ENCODE assay signal across 8 cellular contexts in the genomic region with DNA sequence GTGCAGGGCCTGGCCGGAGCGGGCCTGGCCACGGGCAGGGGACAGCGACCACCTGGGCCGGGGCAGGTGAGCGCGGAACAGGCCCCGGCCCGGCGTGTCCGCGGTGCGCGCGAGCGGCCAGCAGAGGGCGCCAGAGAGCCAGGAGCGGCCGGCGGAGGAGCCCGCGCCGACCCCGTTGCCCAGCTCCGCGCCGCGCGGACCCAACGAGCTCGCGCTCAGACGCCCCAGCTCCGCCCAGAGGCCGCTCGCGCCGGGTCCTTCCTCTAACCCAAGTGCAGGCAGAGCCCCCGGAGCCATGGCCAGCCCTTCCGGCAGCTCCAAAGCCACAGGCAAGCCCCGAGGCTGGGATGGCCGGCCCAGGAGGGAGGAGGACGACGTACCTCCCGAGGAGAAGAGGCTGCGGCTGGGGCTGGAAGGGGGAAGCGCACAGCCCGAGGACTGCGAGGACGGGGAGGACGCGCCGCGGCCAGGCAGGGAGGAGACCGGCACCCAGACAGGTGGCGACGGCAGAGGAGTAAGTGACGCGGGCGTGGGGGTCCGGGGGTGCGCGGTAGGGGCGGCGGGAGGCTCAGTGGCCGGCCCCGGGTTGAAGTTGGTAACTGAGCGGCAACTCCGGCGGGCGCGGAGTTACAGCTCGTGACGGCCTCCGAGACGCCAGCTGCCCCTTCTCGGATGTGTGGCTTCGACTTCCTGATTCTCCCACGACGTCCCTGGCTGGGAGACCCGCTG.
DNase-seq lines count a peak whose midpoint lies in the region; TF ChIP-seq lines count a peak whose summit lies in the region.
"Not testable (repeated sequence)": the region's sequence is repeated elsewhere in the genome, so short reads cannot be mapped to it uniquely, and the experiment has no call there.

No MANE protein-coding gene starts in this region.

- H3K27me3 Mint-ChIP-seq in T-helper 2 cell treated with Interferon-gamma antibody and Interleukin-4, amounts not matched to agents 5 μg/mL and 100 μg/mL, for 36 hours (ENCODE audit: low read depth): peaks cover 23% of the 10 kb centered on the region
- peaks cover 72% of the 10 kb centered on the region for H3K27me3 Mint-ChIP-seq in mesothelial cell of epicardium (ENCODE audit: low read depth)

- H3K4me3 Mint-ChIP-seq in T-helper 2 cell treated with Interferon-gamma antibody and Interleukin-4, amounts not matched to agents 5 μg/mL and 100 μg/mL, for 36 hours: peak overlapping the region; percentile 68
- H3K4me3 Mint-ChIP-seq in mesothelial cell of epicardium: peak overlapping the region; percentile 68

- H3K9me3 Mint-ChIP-seq in T-helper 2 cell treated with Interferon-gamma antibody and Interleukin-4, amounts not matched to agents 5 μg/mL and 100 μg/mL, for 36 hours; mesothelial cell of epicardium: not testable (repeated sequence)

- H3K4me1 Mint-ChIP-seq in T-helper 2 cell treated with Interferon-gamma antibody and Interleukin-4, amounts not matched to agents 5 μg/mL and 100 μg/mL, for 36 hours (ENCODE audit: low read depth); mesothelial cell of epicardium: not testable (repeated sequence)

- DNase-seq in ACHN (peak; percentile 57), GM19238 (ENCODE audit: insufficient read length, low spot score) (peak; percentile 56), NCI-H1930 (lab: John Stamatoyannopoulos, UW) (peak; percentile 28 to 41), fibroblast of the aortic adventitia (ENCODE audit: low read depth) (peak; percentile 19), mesothelial cell of epicardium (ENCODE audit: low spot score in 2 of 2, unreplicated experiment in 2 of 2) (peak; percentile 48 to 89)
- DNase-seq in T-helper 2 cell treated with Interferon-gamma antibody and Interleukin-4, amounts not matched to agents 5 μg/mL and 100 μg/mL, for 36 hours (ENCODE audit: low spot score): peak; percentile 64
- DNase-seq in activated naive CD4-positive, alpha-beta T cell treated with anti-CD3 and anti-CD28 coated beads, Interleukin-2, amount 50 U/mL, for 16 hours: peak; percentile 72
- peak; percentile 59 for DNase-seq in stimulated activated CD4-positive, alpha-beta T cell treated with anti-CD3 and anti-CD28 coated beads, Interleukin-1b, Interleukin-23, amount 100 ng/mL, for 48 hours

- TF ChIP-seq CTCF in fibroblast of the aortic adventitia (IDR thresholded peaks at IDR 0.05; ENCODE audit: insufficient read depth, low read length) (peak; percentile 20), mesothelial cell of epicardium (IDR thresholded peaks at IDR 0.05; ENCODE audit: unreplicated experiment) (peak; percentile 84)

- not testable (repeated sequence) for H3K27ac Mint-ChIP-seq in T-helper 2 cell treated with Interferon-gamma antibody and Interleukin-4, amounts not matched to agents 5 μg/mL and 100 μg/mL, for 36 hours; mesothelial cell of epicardium

- H3K4me3 ChIP-seq in fibroblast of the aortic adventitia (ENCODE audit: low read depth, low read length): peak overlapping the region; percentile 49

- not testable (repeated sequence) for H3K36me3 Mint-ChIP-seq in T-helper 2 cell treated with Interferon-gamma antibody and Interleukin-4, amounts not matched to agents 5 μg/mL and 100 μg/mL, for 36 hours (ENCODE audit: low read depth); mesothelial cell of epicardium

- in situ Hi-C loops in ACHN (cut with HindIII; ENCODE audit: low pct_ligation_motif_present, low pct_unique_long_range_greater_than_20kb, low sequenced_read_pairs): not testable (repeated sequence)

Comparison
In these comparisons a context has a peak if more than half of its experiments do, and no peak if none do; other contexts are left out.
1. Peak in every context shown above with its lines: DNase-seq and H3K4me3 ChIP-seq.
2. DNase-seq: peak in every context shown above with its lines; median percentile 72 in activated naive CD4-positive, alpha-beta T cell treated with anti-CD3 and anti-CD28 coated beads, Interleukin-2, amount 50 U/mL, for 16 hours; 68 in mesothelial cell of epicardium; 64 in T-helper 2 cell treated with Interferon-gamma antibody and Interleukin-4, amounts not matched to agents 5 μg/mL and 100 μg/mL, for 36 hours; 59 in stimulated activated CD4-positive, alpha-beta T cell treated with anti-CD3 and anti-CD28 coated beads, Interleukin-1b, Interleukin-23, amount 100 ng/mL, for 48 hours; 57 in ACHN; 56 in GM19238; 34 in NCI-H1930; 19 in fibroblast of the aortic adventitia.